14 cellular contexts compared by ENCODE assay signal in the genomic region with DNA sequence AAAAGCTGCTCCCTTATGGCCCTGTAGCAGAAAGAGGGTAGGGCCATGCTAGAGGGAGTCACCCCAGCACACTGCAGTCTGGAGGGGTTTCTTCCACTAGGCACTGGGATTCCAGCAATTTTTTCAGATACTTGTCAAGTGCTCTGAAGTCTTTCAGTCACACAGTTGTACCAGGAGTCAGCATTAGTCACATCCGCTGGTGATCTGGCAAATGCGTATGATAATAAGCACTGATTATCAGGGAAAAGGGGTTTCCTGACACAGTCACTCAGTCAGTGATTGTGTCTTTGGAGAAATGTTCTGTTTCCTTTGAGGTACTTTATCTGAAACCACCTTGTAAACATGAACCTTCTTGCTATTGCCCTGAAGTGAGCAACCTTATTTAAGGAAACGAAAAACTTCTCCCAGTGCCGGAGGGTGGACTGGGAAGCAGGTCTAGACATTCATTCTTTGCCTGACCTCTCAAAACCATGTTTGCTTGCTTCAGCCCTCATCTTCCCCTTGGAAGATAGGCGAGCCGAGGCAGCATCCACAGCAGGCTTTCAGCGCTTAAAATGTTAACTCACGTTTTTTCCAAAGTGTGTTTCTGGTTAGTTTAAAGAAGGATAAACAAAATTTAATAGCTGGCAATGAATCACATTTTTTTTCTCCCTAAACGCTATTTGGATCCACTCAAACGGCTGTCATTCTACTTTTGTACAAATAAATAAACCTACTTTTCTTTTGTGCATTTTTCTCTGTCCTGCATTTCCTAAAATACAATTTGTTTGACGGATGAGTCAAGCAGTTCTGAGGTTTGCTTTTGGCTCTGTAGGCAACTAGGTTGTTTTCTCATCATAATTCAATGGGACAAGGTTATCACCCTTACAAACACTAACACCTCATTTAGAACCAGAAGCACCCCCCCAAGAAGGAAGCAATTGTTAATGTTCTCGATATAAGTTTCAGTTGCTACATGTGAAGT.
DNase-seq lines count a peak whose midpoint lies in the region; ATAC-seq, FAIRE-seq and TF ChIP-seq lines count a peak whose summit lies in the region.
"Had no signal": no experiment of that assay in that cellular context is flagged by ENCODE, and none has a peak within 500 bp of the region (broad histone marks: within the 10 kb centered on the region; RNA-seq: fewer than 3 reads in every experiment).

No MANE protein-coding gene starts in this region.

- H3K27me3 ChIP-seq in spleen (replicated peaks in 1 of 7), result peaks cover 0 to 77% (median 21%) of the 10 kb centered on the region in 7 donors
- H3K27me3 ChIP-seq: BLaER1 treated with 17β-estradiol and CSF1 and Interleukin-3, amounts not matched to agents 10 nM and 100 nM; colonic mucosa had no signal

- no peak overlapping the region for H3K4me3 ChIP-seq in spleen
- H3K4me3 ChIP-seq: BLaER1 treated with 17β-estradiol and CSF1 and Interleukin-3, amounts not matched to agents 10 nM and 100 nM; colonic mucosa; skin epidermis had no signal

- TF ChIP-seq CTCF in spleen (IDR thresholded peaks at IDR 0.05 in 8 of 11, conservative IDR thresholded peaks at IDR 0.05 in 3 of 11), result no peak

- FAIRE-seq in HTR-8/SVneo (lab: Jason Lieb, UNC), result peak; percentile 92
- FAIRE-seq: kidney had no signal

- H3K4me1 ChIP-seq in spleen, result no peaks in the 10 kb centered on the region
- H3K4me1 ChIP-seq: colonic mucosa had no signal

- no peak for TF ChIP-seq POLR2A in spleen (IDR thresholded peaks at IDR 0.05)

- ATAC-seq in HG02588 (IDR thresholded peaks at IDR 0.05; ENCODE audit: unreplicated experiment), result no peak

- no peak overlapping the region for H3K27ac ChIP-seq in spleen
- H3K27ac ChIP-seq: BLaER1 treated with 17β-estradiol and CSF1 and Interleukin-3, amounts not matched to agents 10 nM and 100 nM; colonic mucosa; skin epidermis had no signal

- no peaks in the 10 kb centered on the region for H3K36me3 ChIP-seq in spleen
- H3K36me3 ChIP-seq: BLaER1 treated with 17β-estradiol and CSF1 and Interleukin-3, amounts not matched to agents 10 nM and 100 nM; colonic mucosa had no signal

- intact Hi-C loops in spleen (cut with DNase I; ENCODE audit: low total_unique reads), result no loop called here

- WGBS in spleen, 5 donors, result 40 to 48% (median 46%) methylated on average over 12 of the region's 12 CpGs

- in situ Hi-C loops in ACHN (cut with HindIII; ENCODE audit: low pct_ligation_motif_present, low pct_unique_long_range_greater_than_20kb, low sequenced_read_pairs), result no loop called here

- no peaks in the 10 kb centered on the region for H3K9me3 ChIP-seq in spleen
- H3K9me3 ChIP-seq: BLaER1 treated with 17β-estradiol and CSF1 and Interleukin-3, amounts not matched to agents 10 nM and 100 nM; colonic mucosa had no signal

- peak; percentile 95 for DNase-seq in ACHN
- DNase-seq in HTR-8/SVneo (ENCODE audit: insufficient read length, low spot score), result peak; percentile 82
- peak; percentile 90 for DNase-seq in amniotic stem cell (lab: John Stamatoyannopoulos, UW)
- peak; percentile 50 for DNase-seq in iPS-NIHi7 (ENCODE audit: extremely low spot score)
- no peak for DNase-seq in NCI-H1048 (lab: John Stamatoyannopoulos, UW)
- no peak for DNase-seq in NCI-H345 treated with DMSO at 0.1 percent for 48 hours (lab: John Stamatoyannopoulos, UW; ENCODE audit: unreplicated experiment)
- DNase-seq in spleen, result no peak
- DNase-seq: colonic mucosa; kidney; NCI-H2081; stimulated activated naive CD4-positive, alpha-beta T cell treated with Interleukin-2 at 50 U/mL for 16 hours had no signal

Comparison
In these comparisons a context has a peak if more than half of its experiments do, and no peak if none do; other contexts are left out.
1. DNase-seq: peak in ACHN (single experiment), HTR-8/SVneo (single experiment), amniotic stem cell (single experiment) and iPS-NIHi7 (single experiment); none in NCI-H1048 (single experiment), NCI-H345 treated with DMSO at 0.1 percent for 48 hours (single experiment) and spleen (single experiment).